Comparison of ENCODE assay signal across 1 cellular context in genomic region chr16:50024684-50025543, GRCh38.
TF ChIP-seq lines count a peak whose summit lies in the region.

A gene with protein sequence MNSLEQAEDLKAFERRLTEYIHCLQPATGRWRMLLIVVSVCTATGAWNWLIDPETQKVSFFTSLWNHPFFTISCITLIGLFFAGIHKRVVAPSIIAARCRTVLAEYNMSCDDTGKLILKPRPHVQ (plus strand): TSS chr16:50025225. CDS start chr16:50025316, 91 bp downstream.

TF ChIP-seq in GM23338, 12 proteins besides CTCF, POLR2A, EP300 and RAD21 (continued from another document):
- TF ChIP-seq, protein P1, sequence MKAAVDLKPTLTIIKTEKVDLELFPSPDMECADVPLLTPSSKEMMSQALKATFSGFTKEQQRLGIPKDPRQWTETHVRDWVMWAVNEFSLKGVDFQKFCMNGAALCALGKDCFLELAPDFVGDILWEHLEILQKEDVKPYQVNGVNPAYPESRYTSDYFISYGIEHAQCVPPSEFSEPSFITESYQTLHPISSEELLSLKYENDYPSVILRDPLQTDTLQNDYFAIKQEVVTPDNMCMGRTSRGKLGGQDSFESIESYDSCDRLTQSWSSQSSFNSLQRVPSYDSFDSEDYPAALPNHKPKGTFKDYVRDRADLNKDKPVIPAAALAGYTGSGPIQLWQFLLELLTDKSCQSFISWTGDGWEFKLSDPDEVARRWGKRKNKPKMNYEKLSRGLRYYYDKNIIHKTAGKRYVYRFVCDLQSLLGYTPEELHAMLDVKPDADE (IDR thresholded peaks at IDR 0.05), result peak; percentile 65
- TF ChIP-seq CREB1 (CRISPR knock-in tag; IDR thresholded peaks at IDR 0.05; ENCODE audit: low read depth) (peak; percentile 60), JUNB (IDR thresholded peaks at IDR 0.05; ENCODE audit: unreplicated experiment) (no peak)
- TF ChIP-seq, protein P2, sequence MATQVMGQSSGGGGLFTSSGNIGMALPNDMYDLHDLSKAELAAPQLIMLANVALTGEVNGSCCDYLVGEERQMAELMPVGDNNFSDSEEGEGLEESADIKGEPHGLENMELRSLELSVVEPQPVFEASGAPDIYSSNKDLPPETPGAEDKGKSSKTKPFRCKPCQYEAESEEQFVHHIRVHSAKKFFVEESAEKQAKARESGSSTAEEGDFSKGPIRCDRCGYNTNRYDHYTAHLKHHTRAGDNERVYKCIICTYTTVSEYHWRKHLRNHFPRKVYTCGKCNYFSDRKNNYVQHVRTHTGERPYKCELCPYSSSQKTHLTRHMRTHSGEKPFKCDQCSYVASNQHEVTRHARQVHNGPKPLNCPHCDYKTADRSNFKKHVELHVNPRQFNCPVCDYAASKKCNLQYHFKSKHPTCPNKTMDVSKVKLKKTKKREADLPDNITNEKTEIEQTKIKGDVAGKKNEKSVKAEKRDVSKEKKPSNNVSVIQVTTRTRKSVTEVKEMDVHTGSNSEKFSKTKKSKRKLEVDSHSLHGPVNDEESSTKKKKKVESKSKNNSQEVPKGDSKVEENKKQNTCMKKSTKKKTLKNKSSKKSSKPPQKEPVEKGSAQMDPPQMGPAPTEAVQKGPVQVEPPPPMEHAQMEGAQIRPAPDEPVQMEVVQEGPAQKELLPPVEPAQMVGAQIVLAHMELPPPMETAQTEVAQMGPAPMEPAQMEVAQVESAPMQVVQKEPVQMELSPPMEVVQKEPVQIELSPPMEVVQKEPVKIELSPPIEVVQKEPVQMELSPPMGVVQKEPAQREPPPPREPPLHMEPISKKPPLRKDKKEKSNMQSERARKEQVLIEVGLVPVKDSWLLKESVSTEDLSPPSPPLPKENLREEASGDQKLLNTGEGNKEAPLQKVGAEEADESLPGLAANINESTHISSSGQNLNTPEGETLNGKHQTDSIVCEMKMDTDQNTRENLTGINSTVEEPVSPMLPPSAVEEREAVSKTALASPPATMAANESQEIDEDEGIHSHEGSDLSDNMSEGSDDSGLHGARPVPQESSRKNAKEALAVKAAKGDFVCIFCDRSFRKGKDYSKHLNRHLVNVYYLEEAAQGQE (IDR thresholded peaks at IDR 0.05; ENCODE audit: unreplicated experiment), result no peak
TF ChIP-seq in GM23338: peak in this region for 3.
